In genomic region chr3:105187340-105187739, GRCh38 we compare ENCODE assay signal across 28 cellular contexts.
"Had no signal": no experiment of that assay in that cellular context is flagged by ENCODE, and none has a peak within 500 bp of the region (broad histone marks: within the 10 kb centered on the region; RNA-seq: fewer than 3 reads in every experiment).

No MANE protein-coding gene starts in this region.

- H3K27me3 ChIP-seq: ascending aorta, brain microvascular endothelial cell, neural progenitor cell, right atrium auricular region, stomach, thyroid gland, upper lobe of left lung, vagina had no signal

- H3K9me3 ChIP-seq: thyroid gland, upper lobe of left lung, vagina had no signal

- DNase-seq: activated CD4-positive, alpha-beta T cell treated with anti-CD3 and anti-CD28 coated beads for 48 hours; activated CD4-positive, alpha-beta T cell treated with anti-CD3 and anti-CD28 coated beads, Interleukin-2, amount 50 U/mL, for 48 hours; activated CD8-positive, alpha-beta memory T cell treated with anti-CD3 and anti-CD28 coated beads for 24 hours; activated gamma-delta T cell; activated naive CD4-positive, alpha-beta T cell treated with anti-CD3 and anti-CD28 coated beads, Interleukin-2, amount 10 ng/mL, durations not matched to agents 7 days and 5 days; activated naive CD8-positive, alpha-beta T cell treated with anti-CD3 and anti-CD28 coated beads, Interleukin-2, amount 10 ng/mL, durations not matched to agents 7 days and 5 days; activated T-cell treated with anti-CD3 and anti-CD28 coated beads, Interleukin-2, amount 50 U/mL, for 1 hour; brain microvascular endothelial cell; caudate nucleus; cortex of kidney; left cardiac atrium; naive thymus-derived CD8-positive, alpha-beta T cell; occipital lobe; stimulated activated CD4-positive, alpha-beta T cell treated with anti-CD3 and anti-CD28 coated beads, Interleukin-15, amount 100 ng/mL, for 24 hours; stimulated activated CD4-positive, alpha-beta T cell treated with anti-CD3 and anti-CD28 coated beads, Interleukin-2, amount 100 ng/mL, for 24 hours; stimulated activated naive B cell treated with anti-CD40 and anti-IgM and Interleukin-4, amounts not matched to agents 10 μg/mL and 1 μg/mL and 100 μg/mL, for 72 hours; stomach; T-helper 17 cell; T1000; thyroid gland; upper lobe of left lung; WERI-Rb-1 had no signal

- H3K4me1 ChIP-seq: ascending aorta, neural progenitor cell, right atrium auricular region, stomach, thyroid gland, upper lobe of left lung, vagina had no signal

- H3K27ac ChIP-seq: ascending aorta, brain microvascular endothelial cell, neural progenitor cell, right atrium auricular region, stomach, thyroid gland, upper lobe of left lung, vagina, WERI-Rb-1 had no signal

- ATAC-seq: activated CD4-positive, CD25-positive, alpha-beta regulatory T cell treated with anti-CD3 and anti-CD28 coated beads, Interleukin-2, amount 50 U/mL, for 24 hours; esophagus mucosa; left cardiac atrium; naive thymus-derived CD8-positive, alpha-beta T cell; stimulated activated naive B cell treated with anti-CD40 and anti-IgM and Interleukin-4, amounts not matched to agents 10 μg/mL and 1 μg/mL and 100 μg/mL, for 72 hours; T-helper 17 cell had no signal

- H3K4me3 ChIP-seq: ascending aorta, neural progenitor cell, right atrium auricular region, stomach, thyroid gland, upper lobe of left lung, vagina had no signal

- H3K36me3 ChIP-seq: ascending aorta, brain microvascular endothelial cell, neural progenitor cell, right atrium auricular region, stomach, thyroid gland, upper lobe of left lung, vagina, WERI-Rb-1 had no signal
